1 cellular context compared by ENCODE assay signal in the genomic region with DNA sequence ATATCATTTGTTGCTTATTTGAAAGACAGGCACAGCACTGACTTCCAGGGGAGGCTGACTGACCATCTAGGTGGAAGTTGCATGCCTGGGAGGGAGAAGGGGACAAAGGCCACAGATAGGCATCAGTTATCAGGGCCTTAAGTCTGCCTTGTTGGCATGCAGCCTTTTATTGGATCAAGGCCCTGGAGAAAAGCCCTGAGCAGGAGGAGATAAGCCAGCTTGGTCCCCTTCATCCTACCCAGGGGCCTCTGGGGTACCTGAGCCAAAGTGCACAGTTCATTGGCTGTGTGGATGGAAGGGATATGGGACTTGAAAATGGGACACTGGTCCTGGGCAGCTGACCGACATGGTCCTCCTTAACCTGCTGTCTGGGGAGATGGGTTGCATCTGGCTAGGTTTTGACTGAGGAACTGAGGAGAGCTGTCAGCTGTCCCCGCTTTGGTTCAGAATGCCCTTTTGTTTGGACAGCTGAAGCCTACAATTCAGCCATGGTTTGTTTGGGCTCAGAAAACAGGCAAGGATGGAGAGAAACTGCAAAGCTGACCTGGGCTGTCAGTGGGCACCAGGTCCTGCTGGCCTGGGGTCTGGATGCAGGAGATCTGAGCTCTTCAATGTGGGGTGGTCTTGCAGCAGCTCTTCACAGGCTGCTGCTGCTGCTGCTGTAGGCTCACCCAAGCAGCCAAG.
TF ChIP-seq lines count a peak whose summit lies in the region.

No MANE protein-coding gene starts in this region.

TF ChIP-seq in HepG2, 621 proteins besides CTCF, POLR2A, EP300 and RAD21 (continued from another document and continues in another):
- TF ChIP-seq, protein P1, sequence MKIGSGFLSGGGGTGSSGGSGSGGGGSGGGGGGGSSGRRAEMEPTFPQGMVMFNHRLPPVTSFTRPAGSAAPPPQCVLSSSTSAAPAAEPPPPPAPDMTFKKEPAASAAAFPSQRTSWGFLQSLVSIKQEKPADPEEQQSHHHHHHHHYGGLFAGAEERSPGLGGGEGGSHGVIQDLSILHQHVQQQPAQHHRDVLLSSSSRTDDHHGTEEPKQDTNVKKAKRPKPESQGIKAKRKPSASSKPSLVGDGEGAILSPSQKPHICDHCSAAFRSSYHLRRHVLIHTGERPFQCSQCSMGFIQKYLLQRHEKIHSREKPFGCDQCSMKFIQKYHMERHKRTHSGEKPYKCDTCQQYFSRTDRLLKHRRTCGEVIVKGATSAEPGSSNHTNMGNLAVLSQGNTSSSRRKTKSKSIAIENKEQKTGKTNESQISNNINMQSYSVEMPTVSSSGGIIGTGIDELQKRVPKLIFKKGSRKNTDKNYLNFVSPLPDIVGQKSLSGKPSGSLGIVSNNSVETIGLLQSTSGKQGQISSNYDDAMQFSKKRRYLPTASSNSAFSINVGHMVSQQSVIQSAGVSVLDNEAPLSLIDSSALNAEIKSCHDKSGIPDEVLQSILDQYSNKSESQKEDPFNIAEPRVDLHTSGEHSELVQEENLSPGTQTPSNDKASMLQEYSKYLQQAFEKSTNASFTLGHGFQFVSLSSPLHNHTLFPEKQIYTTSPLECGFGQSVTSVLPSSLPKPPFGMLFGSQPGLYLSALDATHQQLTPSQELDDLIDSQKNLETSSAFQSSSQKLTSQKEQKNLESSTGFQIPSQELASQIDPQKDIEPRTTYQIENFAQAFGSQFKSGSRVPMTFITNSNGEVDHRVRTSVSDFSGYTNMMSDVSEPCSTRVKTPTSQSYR (CRISPR knock-in tag; IDR thresholded peaks at IDR 0.05; ENCODE audit: borderline replicate concordance), result no peak
- 0 out of 2 replicates have a peak, but pooled peaks have one; percentile 67 for TF ChIP-seq ZNF598 (CRISPR knock-in tag; IDR thresholded peaks at IDR 0.05; ENCODE audit: borderline replicate concordance)
- TF ChIP-seq, protein P2, sequence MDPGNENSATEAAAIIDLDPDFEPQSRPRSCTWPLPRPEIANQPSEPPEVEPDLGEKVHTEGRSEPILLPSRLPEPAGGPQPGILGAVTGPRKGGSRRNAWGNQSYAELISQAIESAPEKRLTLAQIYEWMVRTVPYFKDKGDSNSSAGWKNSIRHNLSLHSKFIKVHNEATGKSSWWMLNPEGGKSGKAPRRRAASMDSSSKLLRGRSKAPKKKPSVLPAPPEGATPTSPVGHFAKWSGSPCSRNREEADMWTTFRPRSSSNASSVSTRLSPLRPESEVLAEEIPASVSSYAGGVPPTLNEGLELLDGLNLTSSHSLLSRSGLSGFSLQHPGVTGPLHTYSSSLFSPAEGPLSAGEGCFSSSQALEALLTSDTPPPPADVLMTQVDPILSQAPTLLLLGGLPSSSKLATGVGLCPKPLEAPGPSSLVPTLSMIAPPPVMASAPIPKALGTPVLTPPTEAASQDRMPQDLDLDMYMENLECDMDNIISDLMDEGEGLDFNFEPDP (CRISPR knock-in tag; conservative IDR thresholded peaks at IDR 0.05), result no peak
- TF ChIP-seq NFKB2 (CRISPR knock-in tag; IDR thresholded peaks at IDR 0.05; ENCODE audit: borderline replicate concordance), result no peak
- TF ChIP-seq ZNF564 (CRISPR knock-in tag; IDR thresholded peaks at IDR 0.05), result no peak
- no peak for TF ChIP-seq SRY (CRISPR knock-in tag; IDR thresholded peaks at IDR 0.05)
- no peak for TF ChIP-seq JARID2 (CRISPR knock-in tag; IDR thresholded peaks at IDR 0.05; ENCODE audit: insufficient replicate concordance)
- no peak for TF ChIP-seq SNRNP70 (IDR thresholded peaks at IDR 0.05; ENCODE audit: low read depth, low read length)
- TF ChIP-seq, protein P3, sequence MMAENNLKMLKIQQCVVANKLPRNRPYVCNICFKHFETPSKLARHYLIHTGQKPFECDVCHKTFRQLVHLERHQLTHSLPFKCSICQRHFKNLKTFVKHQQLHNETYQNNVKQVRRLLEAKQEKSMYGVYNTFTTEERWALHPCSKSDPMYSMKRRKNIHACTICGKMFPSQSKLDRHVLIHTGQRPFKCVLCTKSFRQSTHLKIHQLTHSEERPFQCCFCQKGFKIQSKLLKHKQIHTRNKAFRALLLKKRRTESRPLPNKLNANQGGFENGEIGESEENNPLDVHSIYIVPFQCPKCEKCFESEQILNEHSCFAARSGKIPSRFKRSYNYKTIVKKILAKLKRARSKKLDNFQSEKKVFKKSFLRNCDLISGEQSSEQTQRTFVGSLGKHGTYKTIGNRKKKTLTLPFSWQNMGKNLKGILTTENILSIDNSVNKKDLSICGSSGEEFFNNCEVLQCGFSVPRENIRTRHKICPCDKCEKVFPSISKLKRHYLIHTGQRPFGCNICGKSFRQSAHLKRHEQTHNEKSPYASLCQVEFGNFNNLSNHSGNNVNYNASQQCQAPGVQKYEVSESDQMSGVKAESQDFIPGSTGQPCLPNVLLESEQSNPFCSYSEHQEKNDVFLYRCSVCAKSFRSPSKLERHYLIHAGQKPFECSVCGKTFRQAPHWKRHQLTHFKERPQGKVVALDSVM (CRISPR knock-in tag; IDR thresholded peaks at IDR 0.05), result 0 out of 2 replicates have a peak, but pooled peaks have one; percentile 24
- TF ChIP-seq SKI (IDR thresholded peaks at IDR 0.05; ENCODE audit: partially characterized antibody), result no peak
- TF ChIP-seq, protein P4, sequence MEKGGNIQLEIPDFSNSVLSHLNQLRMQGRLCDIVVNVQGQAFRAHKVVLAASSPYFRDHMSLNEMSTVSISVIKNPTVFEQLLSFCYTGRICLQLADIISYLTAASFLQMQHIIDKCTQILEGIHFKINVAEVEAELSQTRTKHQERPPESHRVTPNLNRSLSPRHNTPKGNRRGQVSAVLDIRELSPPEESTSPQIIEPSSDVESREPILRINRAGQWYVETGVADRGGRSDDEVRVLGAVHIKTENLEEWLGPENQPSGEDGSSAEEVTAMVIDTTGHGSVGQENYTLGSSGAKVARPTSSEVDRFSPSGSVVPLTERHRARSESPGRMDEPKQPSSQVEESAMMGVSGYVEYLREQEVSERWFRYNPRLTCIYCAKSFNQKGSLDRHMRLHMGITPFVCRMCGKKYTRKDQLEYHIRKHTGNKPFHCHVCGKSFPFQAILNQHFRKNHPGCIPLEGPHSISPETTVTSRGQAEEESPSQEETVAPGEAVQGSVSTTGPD (CRISPR knock-in tag; IDR thresholded peaks at IDR 0.05), result no peak
- TF ChIP-seq SIN3B (IDR thresholded peaks at IDR 0.05; ENCODE audit: low read length), result no peak
- TF ChIP-seq, protein P5, sequence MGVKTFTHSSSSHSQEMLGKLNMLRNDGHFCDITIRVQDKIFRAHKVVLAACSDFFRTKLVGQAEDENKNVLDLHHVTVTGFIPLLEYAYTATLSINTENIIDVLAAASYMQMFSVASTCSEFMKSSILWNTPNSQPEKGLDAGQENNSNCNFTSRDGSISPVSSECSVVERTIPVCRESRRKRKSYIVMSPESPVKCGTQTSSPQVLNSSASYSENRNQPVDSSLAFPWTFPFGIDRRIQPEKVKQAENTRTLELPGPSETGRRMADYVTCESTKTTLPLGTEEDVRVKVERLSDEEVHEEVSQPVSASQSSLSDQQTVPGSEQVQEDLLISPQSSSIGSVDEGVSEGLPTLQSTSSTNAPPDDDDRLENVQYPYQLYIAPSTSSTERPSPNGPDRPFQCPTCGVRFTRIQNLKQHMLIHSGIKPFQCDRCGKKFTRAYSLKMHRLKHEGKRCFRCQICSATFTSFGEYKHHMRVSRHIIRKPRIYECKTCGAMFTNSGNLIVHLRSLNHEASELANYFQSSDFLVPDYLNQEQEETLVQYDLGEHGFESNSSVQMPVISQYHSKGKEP (CRISPR knock-in tag; IDR thresholded peaks at IDR 0.05), result no peak
- TF ChIP-seq, protein P6, sequence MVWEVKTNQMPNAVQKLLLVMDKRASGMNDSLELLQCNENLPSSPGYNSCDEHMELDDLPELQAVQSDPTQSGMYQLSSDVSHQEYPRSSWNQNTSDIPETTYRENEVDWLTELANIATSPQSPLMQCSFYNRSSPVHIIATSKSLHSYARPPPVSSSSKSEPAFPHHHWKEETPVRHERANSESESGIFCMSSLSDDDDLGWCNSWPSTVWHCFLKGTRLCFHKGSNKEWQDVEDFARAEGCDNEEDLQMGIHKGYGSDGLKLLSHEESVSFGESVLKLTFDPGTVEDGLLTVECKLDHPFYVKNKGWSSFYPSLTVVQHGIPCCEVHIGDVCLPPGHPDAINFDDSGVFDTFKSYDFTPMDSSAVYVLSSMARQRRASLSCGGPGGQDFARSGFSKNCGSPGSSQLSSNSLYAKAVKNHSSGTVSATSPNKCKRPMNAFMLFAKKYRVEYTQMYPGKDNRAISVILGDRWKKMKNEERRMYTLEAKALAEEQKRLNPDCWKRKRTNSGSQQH (CRISPR knock-in tag; IDR thresholded peaks at IDR 0.05; ENCODE audit: low read depth), result no peak
- no peak for TF ChIP-seq ZNF891 (CRISPR knock-in tag; IDR thresholded peaks at IDR 0.05)
- TF ChIP-seq MBD4 (IDR thresholded peaks at IDR 0.05; ENCODE audit: borderline replicate concordance, low read length), result no peak
- TF ChIP-seq MBNL3 (CRISPR knock-in tag; conservative IDR thresholded peaks at IDR 0.05), result no peak
- TF ChIP-seq STAG1 (CRISPR knock-in tag; IDR thresholded peaks at IDR 0.05), result no peak
- no peak for TF ChIP-seq MATR3 (CRISPR knock-in tag; IDR thresholded peaks at IDR 0.05)
- no peak for TF ChIP-seq HOXA5 (CRISPR knock-in tag; IDR thresholded peaks at IDR 0.05)
- no peak for TF ChIP-seq PITX1 (CRISPR knock-in tag; IDR thresholded peaks at IDR 0.05)
- no peak for TF ChIP-seq SRSF1 (optimal IDR thresholded peaks at IDR 0.05; ENCODE audit: low read depth, low read length)
- TF ChIP-seq, protein P7, sequence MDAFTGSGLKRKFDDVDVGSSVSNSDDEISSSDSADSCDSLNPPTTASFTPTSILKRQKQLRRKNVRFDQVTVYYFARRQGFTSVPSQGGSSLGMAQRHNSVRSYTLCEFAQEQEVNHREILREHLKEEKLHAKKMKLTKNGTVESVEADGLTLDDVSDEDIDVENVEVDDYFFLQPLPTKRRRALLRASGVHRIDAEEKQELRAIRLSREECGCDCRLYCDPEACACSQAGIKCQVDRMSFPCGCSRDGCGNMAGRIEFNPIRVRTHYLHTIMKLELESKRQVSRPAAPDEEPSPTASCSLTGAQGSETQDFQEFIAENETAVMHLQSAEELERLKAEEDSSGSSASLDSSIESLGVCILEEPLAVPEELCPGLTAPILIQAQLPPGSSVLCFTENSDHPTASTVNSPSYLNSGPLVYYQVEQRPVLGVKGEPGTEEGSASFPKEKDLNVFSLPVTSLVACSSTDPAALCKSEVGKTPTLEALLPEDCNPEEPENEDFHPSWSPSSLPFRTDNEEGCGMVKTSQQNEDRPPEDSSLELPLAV (CRISPR knock-in tag; conservative IDR thresholded peaks at IDR 0.05; ENCODE audit: low read depth), result no peak
- TF ChIP-seq TAF15 (IDR thresholded peaks at IDR 0.05; ENCODE audit: low read depth, low read length, poor library complexity, severe bottlenecking), result no peak
- TF ChIP-seq YEATS4 (CRISPR knock-in tag; IDR thresholded peaks at IDR 0.05; ENCODE audit: borderline replicate concordance), result no peak
- TF ChIP-seq ZFAT (CRISPR knock-in tag; conservative IDR thresholded peaks at IDR 0.05), result no peak
- TF ChIP-seq IKZF1 (IDR thresholded peaks at IDR 0.05), result no peak
- TF ChIP-seq, protein P8, sequence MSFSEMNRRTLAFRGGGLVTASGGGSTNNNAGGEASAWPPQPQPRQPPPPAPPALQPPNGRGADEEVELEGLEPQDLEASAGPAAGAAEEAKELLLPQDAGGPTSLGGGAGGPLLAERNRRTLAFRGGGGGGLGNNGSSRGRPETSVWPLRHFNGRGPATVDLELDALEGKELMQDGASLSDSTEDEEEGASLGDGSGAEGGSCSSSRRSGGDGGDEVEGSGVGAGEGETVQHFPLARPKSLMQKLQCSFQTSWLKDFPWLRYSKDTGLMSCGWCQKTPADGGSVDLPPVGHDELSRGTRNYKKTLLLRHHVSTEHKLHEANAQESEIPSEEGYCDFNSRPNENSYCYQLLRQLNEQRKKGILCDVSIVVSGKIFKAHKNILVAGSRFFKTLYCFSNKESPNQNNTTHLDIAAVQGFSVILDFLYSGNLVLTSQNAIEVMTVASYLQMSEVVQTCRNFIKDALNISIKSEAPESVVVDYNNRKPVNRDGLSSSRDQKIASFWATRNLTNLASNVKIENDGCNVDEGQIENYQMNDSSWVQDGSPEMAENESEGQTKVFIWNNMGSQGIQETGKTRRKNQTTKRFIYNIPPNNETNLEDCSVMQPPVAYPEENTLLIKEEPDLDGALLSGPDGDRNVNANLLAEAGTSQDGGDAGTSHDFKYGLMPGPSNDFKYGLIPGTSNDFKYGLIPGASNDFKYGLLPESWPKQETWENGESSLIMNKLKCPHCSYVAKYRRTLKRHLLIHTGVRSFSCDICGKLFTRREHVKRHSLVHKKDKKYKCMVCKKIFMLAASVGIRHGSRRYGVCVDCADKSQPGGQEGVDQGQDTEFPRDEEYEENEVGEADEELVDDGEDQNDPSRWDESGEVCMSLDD (CRISPR knock-in tag; IDR thresholded peaks at IDR 0.05; ENCODE audit: borderline replicate concordance), result no peak
